In the genomic region with DNA sequence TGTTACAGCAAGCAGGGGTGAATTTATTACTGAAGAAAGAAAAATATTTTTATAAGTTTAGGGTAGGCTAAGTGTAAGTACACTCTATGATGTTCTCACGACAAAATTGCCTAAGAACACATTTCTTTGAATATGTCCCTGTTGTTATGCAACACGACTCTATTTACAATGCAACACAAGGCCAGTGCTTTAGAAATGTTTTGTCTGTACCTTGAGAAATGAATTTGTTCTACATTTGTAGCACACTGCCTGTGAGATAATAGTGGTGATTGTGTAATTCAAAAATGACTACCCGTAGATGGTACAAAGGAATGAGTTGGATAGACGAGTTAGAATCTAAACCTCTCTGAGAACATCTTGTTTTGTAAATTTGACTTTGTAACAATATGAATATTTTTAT, we compare ENCODE assay signal across 31 cellular contexts.
DNase-seq lines count a peak whose midpoint lies in the region; ATAC-seq, FAIRE-seq and TF ChIP-seq lines count a peak whose summit lies in the region.
"Had no signal": no experiment of that assay in that cellular context is flagged by ENCODE, and none has a peak within 500 bp of the region (broad histone marks: within the 10 kb centered on the region; RNA-seq: fewer than 3 reads in every experiment).

No MANE protein-coding gene starts in this region.

- FAIRE-seq in RCC 7860 (lab: Jason Lieb, UNC): no peak
- FAIRE-seq: GM18507, GM19239, kidney had no signal

- H3K36me3 ChIP-seq in GM23248 (ENCODE audit: low read depth) (no peaks in the 10 kb centered on the region), body of pancreas (replicated peaks in 1 of 2; ENCODE audit: insufficient read depth in 1 of 2, low read depth in 2 of 2) (no peaks in the 10 kb centered on the region)
- H3K36me3 ChIP-seq: BE2C, neutrophil, prostate gland, upper lobe of left lung had no signal

- H3K9me3 ChIP-seq in GM23248 (ENCODE audit: low read depth): no peaks in the 10 kb centered on the region
- no peaks in the 10 kb centered on the region for H3K9me3 ChIP-seq in body of pancreas
- H3K9me3 ChIP-seq: BE2C, neutrophil, prostate gland, SK-N-SH, upper lobe of left lung had no signal

- no peak for TF ChIP-seq CTCF in body of pancreas (IDR thresholded peaks at IDR 0.05)

- no peaks in the 10 kb centered on the region for H4K20me1 ChIP-seq in GM23248 (ENCODE audit: insufficient read depth)

- TF ChIP-seq POLR2A in body of pancreas (IDR thresholded peaks at IDR 0.05): no peak

- peak overlapping the region; percentile 38; the same call in 1 of the 2 replicates for H3K9ac ChIP-seq in GM23248
- H3K9ac ChIP-seq: SK-N-SH had no signal

- WGBS in GM23248 (ENCODE audit: low coverage in 1 of 2, low lambda C conversion rate in 2 of 2, missing lambda C conversion rate in 2 of 2), 2 experiments: 26 to 29% methylated on average over 4 of the region's 4 CpGs
- WGBS in body of pancreas, 2 donors: 22 to 33% methylated on average over 4 of the region's 4 CpGs

- H3K27ac ChIP-seq in GM23248: peak overlapping the region; percentile 74
- H3K27ac ChIP-seq in body of pancreas: peak overlapping the region in 3 of 4 donors; percentile 22 to 56 (median 49)
- H3K27ac ChIP-seq: neutrophil, prostate gland, upper lobe of left lung had no signal

- intact Hi-C loops in body of pancreas (cut with DNase I): no loop called here

- H3K4me3 ChIP-seq in GM23248: no peak overlapping the region
- H3K4me3 ChIP-seq in body of pancreas: no peak overlapping the region
- H3K4me3 ChIP-seq: prostate gland, upper lobe of left lung had no signal

- no peaks in the 10 kb centered on the region for H3K79me2 ChIP-seq in GM23248 (ENCODE audit: insufficient read depth)

- in situ Hi-C loops in GM23248 (cut with MboI): no loop called here

- no peaks in the 10 kb centered on the region for H3K27me3 ChIP-seq in GM23248 (replicated peaks; ENCODE audit: insufficient read depth)
- no peaks in the 10 kb centered on the region for H3K27me3 ChIP-seq in body of pancreas
- H3K27me3 ChIP-seq: BE2C, neutrophil, upper lobe of left lung had no signal

- H3K4me1 ChIP-seq in GM23248 (ENCODE audit: insufficient read depth): no peaks in the 10 kb centered on the region
- peaks cover 17% of the 10 kb centered on the region for H3K4me1 ChIP-seq in body of pancreas
- H3K4me1 ChIP-seq: BE2C, prostate gland had no signal

- DNase-seq in GM23248 (peak; percentile 49), body of pancreas (no peak), fibroblast of the conjunctiva (ENCODE audit: low read depth) (peak; percentile 9), renal cortical epithelial cell (ENCODE audit: low read depth) (peak; percentile 29), RCC 7860 (ENCODE audit: low spot score) (no peak)
- no peak for DNase-seq in activated CD4-positive, alpha-beta T cell treated with anti-CD3 and anti-CD28 coated beads, Interleukin-2, amount 50 U/mL, for 48 hours
- DNase-seq: activated B cell treated with CpG ODN at 0.5 μM for 24 hours; activated CD4-positive, alpha-beta T cell treated with anti-CD3 and anti-CD28 coated beads, Interleukin-2, amount 50 U/mL, for 1 hour; activated gamma-delta T cell treated with Interleukin-2 at 50 U/mL for 16 hours; activated naive CD8-positive, alpha-beta T cell treated with anti-CD3 and anti-CD28 coated beads, Interleukin-2, amount 10 ng/mL, durations not matched to agents 7 days and 5 days; activated T-cell treated with anti-CD3 and anti-CD28 coated beads, Interleukin-2, amount 50 U/mL, for 48 hours; BE2C; CD8-positive, alpha-beta T cell; DMS 273 treated with DMSO at 0.1 percent for 48 hours; H7; head of caudate nucleus; KBM-7; kidney; left ventricle myocardium superior; MM.1S; naive thymus-derived CD4-positive, alpha-beta T cell; NCI-H2029; NCI-H524 treated with DMSO at 0.1 percent for 48 hours; SK-N-SH; upper lobe of left lung had no signal

- peak overlapping the region; percentile 35; the same call in 1 of the 2 replicates for H2AFZ ChIP-seq in GM23248

- H3F3A ChIP-seq in GM23248 (ENCODE audit: insufficient read depth): no peaks in the 10 kb centered on the region

- no peaks in the 10 kb centered on the region for H3K9me2 ChIP-seq in GM23248 (ENCODE audit: insufficient read depth)
- H3K9me2 ChIP-seq: SK-N-SH had no signal

- H3K4me2 ChIP-seq in GM23248 (ENCODE audit: unreplicated experiment): no peak overlapping the region
- H3K4me2 ChIP-seq: SK-N-SH had no signal

- ATAC-seq in body of pancreas: peak; percentile 94
- ATAC-seq in HG02870 (IDR thresholded peaks at IDR 0.05; ENCODE audit: unreplicated experiment): no peak
- ATAC-seq: CD8-positive, alpha-beta T cell; left ventricle myocardium superior; naive thymus-derived CD4-positive, alpha-beta T cell; stimulated activated memory B cell treated with anti-CD40 and anti-IgM and Interleukin-4, amounts not matched to agents 10 μg/mL and 1 μg/mL and 100 μg/mL, for 72 hours had no signal

Comparison
In these comparisons a context has a peak if more than half of its experiments do, and no peak if none do; other contexts are left out.
1. DNase-seq: peak in GM23248 (single experiment), fibroblast of the conjunctiva (single experiment) and renal cortical epithelial cell (single experiment); none in body of pancreas (0 of 4), activated CD4-positive, alpha-beta T cell treated with anti-CD3 and anti-CD28 coated beads, Interleukin-2, amount 50 U/mL, for 48 hours (0 of 2) and RCC 7860 (single experiment).